20 cellular contexts compared by ENCODE assay signal in genomic region chr1:236108027-236108648, GRCh38. TPM values are rescaled to one million over a fixed set of nuclear protein-coding genes. Genes with fewer than 3 reads are reported as not detected.
"Had no signal": no experiment of that assay in that cellular context is flagged by ENCODE, and none has a peak within 500 bp of the region (broad histone marks: within the 10 kb centered on the region; RNA-seq: fewer than 3 reads in every experiment).

No MANE protein-coding gene starts in this region.

- H3K36me3 ChIP-seq: gastrocnemius medialis, heart right ventricle, left lung, prostate gland, suprapubic skin had no signal

- H3K27ac ChIP-seq: epithelial cell of prostate, gastrocnemius medialis, heart right ventricle, left lung, prostate gland, suprapubic skin had no signal

- H3K4me3 ChIP-seq: gastrocnemius medialis, heart right ventricle, left lung, prostate gland, suprapubic skin had no signal

- H3K4me1 ChIP-seq: gastrocnemius medialis, left lung, prostate gland had no signal

- DNase-seq: activated CD4-positive, alpha-beta T cell treated with anti-CD3 and anti-CD28 coated beads for 48 hours; activated CD8-positive, alpha-beta memory T cell treated with anti-CD3 and anti-CD28 coated beads, Interleukin-2, amount 50 U/mL, for 48 hours; activated CD8-positive, alpha-beta T cell treated with anti-CD3 and anti-CD28 coated beads, Interleukin-2, amount 10 ng/mL, durations not matched to agents 7 days and 5 days; activated naive CD4-positive, alpha-beta T cell; activated naive CD8-positive, alpha-beta T cell treated with anti-CD3 and anti-CD28 coated beads, Interleukin-2, amount 50 U/mL, for 24 hours; central memory CD4-positive, alpha-beta T cell; cortex of kidney; effector memory CD4-positive, alpha-beta T cell; gastrocnemius medialis; heart right ventricle; left lung; mesenchymal stem cell; nucleus accumbens; stimulated activated CD4-positive, alpha-beta T cell treated with anti-CD3 and anti-CD28 coated beads, Interleukin-2, amount 100 ng/mL, for 48 hours; stimulated activated naive CD8-positive, alpha-beta T cell treated with anti-CD3 and anti-CD28 coated beads, Interleukin-15, Interleukin-2, amounts not matched to agents 100 U/mL and 50 U/mL, for 24 hours; T-cell had no signal

- H3K9me3 ChIP-seq: gastrocnemius medialis, heart right ventricle, left lung, prostate gland, suprapubic skin had no signal

- H3K27me3 ChIP-seq: heart right ventricle, suprapubic skin had no signal

RNA-seq across cellular contexts. Expression of gene NID1, which starts 43.2 kb away (rescaled TPM):
- total RNA-seq: natural killer cell treated with Interleukin-12 subunit alpha and Interleukin-12 subunit beta and Interleukin-15 and Interleukin-18, amount 100 ng/mL, for 72 hours had no signal
